Comparison of ENCODE assay signal across 27 cellular contexts in genomic region chr3:23573827-23574226, GRCh38.
"Had no signal": no experiment of that assay in that cellular context is flagged by ENCODE, and none has a peak within 500 bp of the region (broad histone marks: within the 10 kb centered on the region; RNA-seq: fewer than 3 reads in every experiment).

No MANE protein-coding gene starts in this region.

- H3K4me2 ChIP-seq: neural progenitor cell had no signal

- H3K27me3 ChIP-seq: neural progenitor cell, ovary, right lobe of liver, sigmoid colon, suprapubic skin, testis, tibial artery, transverse colon, upper lobe of right lung, vagina had no signal

- H3K4me1 ChIP-seq: parathyroid adenoma, sigmoid colon, suprapubic skin, testis, tibial artery, transverse colon, upper lobe of right lung, vagina had no signal

- H3K27ac ChIP-seq: neural progenitor cell, ovary, parathyroid adenoma, psoas muscle, right lobe of liver, sigmoid colon, suprapubic skin, testis, tibial artery, transverse colon, upper lobe of right lung, vagina had no signal

- H3K36me3 ChIP-seq: neural progenitor cell, ovary, right lobe of liver, sigmoid colon, suprapubic skin, tibial artery, transverse colon, upper lobe of right lung, vagina had no signal

- H3K4me3 ChIP-seq: neural progenitor cell, ovary, psoas muscle, right lobe of liver, sigmoid colon, suprapubic skin, testis, tibial artery, transverse colon, upper lobe of right lung, vagina had no signal

- H3K9ac ChIP-seq: neural progenitor cell, parathyroid adenoma had no signal

- H3K79me2 ChIP-seq: parathyroid adenoma had no signal

- ATAC-seq: naive thymus-derived CD4-positive, alpha-beta T cell; natural killer cell; psoas muscle; right cardiac atrium; right lobe of liver; stimulated activated effector memory CD8-positive, alpha-beta T cell treated with anti-CD3 and anti-CD28 coated beads, Interleukin-12 subunit alpha, Interleukin-12 subunit beta, amount 100 ng/mL, for 72 hours; stimulated activated naive CD8-positive, alpha-beta T cell treated with anti-CD3 and anti-CD28 coated beads, Interleukin-15, amount 100 ng/mL, for 72 hours; stimulated activated naive CD8-positive, alpha-beta T cell treated with anti-CD3 and anti-CD28 coated beads, Interleukin-15, Interleukin-2, amounts not matched to agents 100 U/mL and 50 U/mL, for 24 hours; upper lobe of right lung had no signal

- H3K9me3 ChIP-seq: ovary, psoas muscle, right lobe of liver, sigmoid colon, suprapubic skin, testis, tibial artery, transverse colon, upper lobe of right lung, vagina had no signal

- H2AFZ ChIP-seq: neural progenitor cell, parathyroid adenoma had no signal

- DNase-seq: naive thymus-derived CD4-positive, alpha-beta T cell; natural killer cell; occipital lobe; ovary; posterior cingulate gyrus; psoas muscle; right cardiac atrium; right lobe of liver; sigmoid colon; small intestine; stimulated activated CD4-positive, alpha-beta T cell treated with anti-CD3 and anti-CD28 coated beads, Interleukin-15, amount 100 ng/mL, for 24 hours; stimulated activated CD4-positive, alpha-beta T cell treated with anti-CD3 and anti-CD28 coated beads, Interleukin-2, amount 100 ng/mL, for 24 hours; stimulated activated CD4-positive, alpha-beta T cell treated with anti-CD3 and anti-CD28 coated beads, Interleukin-2, amount 100 ng/mL, for 48 hours; stimulated activated CD4-positive, alpha-beta T cell treated with anti-CD3 and anti-CD28 coated beads, Interleukin-4, amount 100 ng/mL, for 24 hours; stimulated activated naive CD4-positive, alpha-beta T cell; stimulated activated naive CD8-positive, alpha-beta T cell treated with anti-CD3 and anti-CD28 coated beads, Interleukin-15, amount 100 ng/mL, for 72 hours; stimulated activated naive CD8-positive, alpha-beta T cell treated with anti-CD3 and anti-CD28 coated beads, Interleukin-15, Interleukin-2, amounts not matched to agents 100 U/mL and 50 U/mL, for 24 hours; substantia nigra; testis; tibial artery; transverse colon; upper lobe of right lung had no signal
